ENCODE assay signal across 15 cellular contexts in genomic region chr19:34075661-34076091, GRCh38.
"Had no signal": no experiment of that assay in that cellular context is flagged by ENCODE, and none has a peak within 500 bp of the region (broad histone marks: within the 10 kb centered on the region; RNA-seq: fewer than 3 reads in every experiment).

No MANE protein-coding gene starts in this region.

- H3K4me1 ChIP-seq: lower lobe of right lung, neural progenitor cell, pancreas, testis had no signal

- H3K4me3 ChIP-seq: lower lobe of right lung, neural progenitor cell, pancreas, testis had no signal

- ATAC-seq: activated CD4-positive, alpha-beta T cell treated with anti-CD3 and anti-CD28 coated beads for 36 hours; activated CD8-positive, alpha-beta T cell treated with anti-CD3 and anti-CD28 coated beads, Interleukin-2, amount 10 ng/mL, durations not matched to agents 7 days and 5 days; lower lobe of right lung; pancreas had no signal

- H3K9ac ChIP-seq: neural progenitor cell had no signal

- H3K27ac ChIP-seq: lower lobe of right lung, neural progenitor cell, pancreas, testis, VCaP had no signal

- H3K27me3 ChIP-seq: neural progenitor cell, pancreas, testis had no signal

- H3K36me3 ChIP-seq: lower lobe of right lung, neural progenitor cell, pancreas had no signal

- H3K4me2 ChIP-seq: neural progenitor cell had no signal

- DNase-seq: activated CD4-positive, alpha-beta T cell treated with anti-CD3 and anti-CD28 coated beads for 36 hours; activated CD8-positive, alpha-beta memory T cell treated with anti-CD3 and anti-CD28 coated beads, Interleukin-2, amount 50 U/mL, for 48 hours; activated CD8-positive, alpha-beta T cell treated with anti-CD3 and anti-CD28 coated beads, Interleukin-2, amount 10 ng/mL, durations not matched to agents 7 days and 5 days; activated naive CD4-positive, alpha-beta T cell; central memory CD4-positive, alpha-beta T cell; cortex of kidney; effector CD8-positive, alpha-beta T cell; lower lobe of right lung; midbrain; pancreas; stimulated activated CD4-positive, alpha-beta T cell treated with anti-CD3 and anti-CD28 coated beads, Interleukin-4, amount 100 ng/mL, for 1 hour; stimulated activated CD8-positive, alpha-beta memory T cell treated with anti-CD3 and anti-CD28 coated beads, Interleukin-4, amount 100 ng/mL, for 48 hours; testis had no signal

- H2AFZ ChIP-seq: neural progenitor cell had no signal

- H3K9me3 ChIP-seq: lower lobe of right lung, pancreas, testis had no signal
